1 cellular context compared by ENCODE assay signal in genomic region chr14:39145266-39145966, GRCh38.
A peak's percentile ranks its signal among the peaks of the same experiment; 100 is the strongest.
TF ChIP-seq lines count a peak whose summit lies in the region.

No MANE protein-coding gene starts in this region.

TF ChIP-seq in K562, 482 proteins besides CTCF, POLR2A, EP300 and RAD21 (continued from another document and continues in another):
- TF ChIP-seq ZBTB26 (CRISPR knock-in tag; IDR thresholded peaks at IDR 0.05) (no peak), BRF2 (IDR thresholded peaks at IDR 0.05; ENCODE audit: borderline replicate concordance, insufficient read depth, insufficient read length) (no peak), TEAD1 (CRISPR knock-in tag; IDR thresholded peaks at IDR 0.05) (no peak), HDAC1 (IDR thresholded peaks at IDR 0.05) (peak in 1 of 2 experiments; percentile 71; a peak in 2 of 4 replicates), TAF7 (tag; IDR thresholded peaks at IDR 0.05) (no peak), HDAC8 (tag; IDR thresholded peaks at IDR 0.05) (no peak), SRSF9 (IDR thresholded peaks at IDR 0.05; ENCODE audit: borderline replicate concordance, low read depth, low read length) (no peak), ZNF280B (CRISPR knock-in tag; IDR thresholded peaks at IDR 0.05) (no peak), CUX1 (CRISPR knock-in tag; IDR thresholded peaks at IDR 0.05) (no peak), CXXC5 (CRISPR knock-in tag; IDR thresholded peaks at IDR 0.05) (0 out of 2 replicates have a peak, but pooled peaks have one; percentile 35), CBFB (CRISPR knock-in tag; IDR thresholded peaks at IDR 0.05) (no peak), TSC22D4 (tag; IDR thresholded peaks at IDR 0.05) (no peak), ZC3H4 (CRISPR knock-in tag; IDR thresholded peaks at IDR 0.05; ENCODE audit: borderline replicate concordance) (no peak), NR0B1 (IDR thresholded peaks at IDR 0.05; ENCODE audit: partially characterized antibody) (no peak), THRB (CRISPR knock-in tag; conservative IDR thresholded peaks at IDR 0.05) (no peak), HNRNPLL (IDR thresholded peaks at IDR 0.05; ENCODE audit: low read depth, low read length, poor library complexity, severe bottlenecking) (no peak), ZBTB7A (IDR thresholded peaks at IDR 0.05; ENCODE audit: borderline replicate concordance, control insufficient read depth, low read depth, low read length) (no peak), GTF2A2 (tag; IDR thresholded peaks at IDR 0.05) (no peak), SMARCB1 (IDR thresholded peaks at IDR 0.05; ENCODE audit: insufficient read length, low read depth) (no peak), DLX4 (CRISPR knock-in tag; IDR thresholded peaks at IDR 0.05) (no peak), NFYB (IDR thresholded peaks at IDR 0.05; ENCODE audit: extremely low read depth, insufficient read length) (no peak), RREB1 (CRISPR knock-in tag; IDR thresholded peaks at IDR 0.05) (no peak), ZNF740 (CRISPR knock-in tag; IDR thresholded peaks at IDR 0.05) (no peak), ZNF740 (tag; IDR thresholded peaks at IDR 0.05) (no peak), PPARD (CRISPR knock-in tag; IDR thresholded peaks at IDR 0.05) (no peak), IRF9 (tag; IDR thresholded peaks at IDR 0.05) (no peak), PHB2 (IDR thresholded peaks at IDR 0.05; ENCODE audit: low read depth) (no peak), ZFP36 (IDR thresholded peaks at IDR 0.05; ENCODE audit: low read depth, low read length, partially characterized antibody) (no peak), MXI1 (IDR thresholded peaks at IDR 0.05; ENCODE audit: low read depth, low read length) (no peak), ZBTB33 (CRISPR knock-in tag; IDR thresholded peaks at IDR 0.05) (no peak), HNRNPL (IDR thresholded peaks at IDR 0.05; ENCODE audit: low read depth, low read length) (no peak), ATF4 (CRISPR knock-in tag; IDR thresholded peaks at IDR 0.05) (no peak)
